Comparison of ENCODE assay signal across 1 cellular context in genomic region chr6:2817778-2818443, GRCh38.
TF ChIP-seq lines count a peak whose summit lies in the region.

No MANE protein-coding gene starts in this region.

TF ChIP-seq in GM23338, 12 proteins besides CTCF, POLR2A, EP300 and RAD21 (continued from another document):
- TF ChIP-seq, protein P1, sequence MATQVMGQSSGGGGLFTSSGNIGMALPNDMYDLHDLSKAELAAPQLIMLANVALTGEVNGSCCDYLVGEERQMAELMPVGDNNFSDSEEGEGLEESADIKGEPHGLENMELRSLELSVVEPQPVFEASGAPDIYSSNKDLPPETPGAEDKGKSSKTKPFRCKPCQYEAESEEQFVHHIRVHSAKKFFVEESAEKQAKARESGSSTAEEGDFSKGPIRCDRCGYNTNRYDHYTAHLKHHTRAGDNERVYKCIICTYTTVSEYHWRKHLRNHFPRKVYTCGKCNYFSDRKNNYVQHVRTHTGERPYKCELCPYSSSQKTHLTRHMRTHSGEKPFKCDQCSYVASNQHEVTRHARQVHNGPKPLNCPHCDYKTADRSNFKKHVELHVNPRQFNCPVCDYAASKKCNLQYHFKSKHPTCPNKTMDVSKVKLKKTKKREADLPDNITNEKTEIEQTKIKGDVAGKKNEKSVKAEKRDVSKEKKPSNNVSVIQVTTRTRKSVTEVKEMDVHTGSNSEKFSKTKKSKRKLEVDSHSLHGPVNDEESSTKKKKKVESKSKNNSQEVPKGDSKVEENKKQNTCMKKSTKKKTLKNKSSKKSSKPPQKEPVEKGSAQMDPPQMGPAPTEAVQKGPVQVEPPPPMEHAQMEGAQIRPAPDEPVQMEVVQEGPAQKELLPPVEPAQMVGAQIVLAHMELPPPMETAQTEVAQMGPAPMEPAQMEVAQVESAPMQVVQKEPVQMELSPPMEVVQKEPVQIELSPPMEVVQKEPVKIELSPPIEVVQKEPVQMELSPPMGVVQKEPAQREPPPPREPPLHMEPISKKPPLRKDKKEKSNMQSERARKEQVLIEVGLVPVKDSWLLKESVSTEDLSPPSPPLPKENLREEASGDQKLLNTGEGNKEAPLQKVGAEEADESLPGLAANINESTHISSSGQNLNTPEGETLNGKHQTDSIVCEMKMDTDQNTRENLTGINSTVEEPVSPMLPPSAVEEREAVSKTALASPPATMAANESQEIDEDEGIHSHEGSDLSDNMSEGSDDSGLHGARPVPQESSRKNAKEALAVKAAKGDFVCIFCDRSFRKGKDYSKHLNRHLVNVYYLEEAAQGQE (IDR thresholded peaks at IDR 0.05; ENCODE audit: unreplicated experiment), result no peak
- TF ChIP-seq STAT1 (IDR thresholded peaks at IDR 0.05; ENCODE audit: unreplicated experiment), result no peak
- no peak for TF ChIP-seq POLR2AphosphoS5 (IDR thresholded peaks at IDR 0.05; ENCODE audit: low read depth)
- no peak for TF ChIP-seq JUNB (IDR thresholded peaks at IDR 0.05; ENCODE audit: unreplicated experiment)
- no peak for TF ChIP-seq ZNF114 (CRISPR knock-in tag; IDR thresholded peaks at IDR 0.05)
- TF ChIP-seq, protein P2, sequence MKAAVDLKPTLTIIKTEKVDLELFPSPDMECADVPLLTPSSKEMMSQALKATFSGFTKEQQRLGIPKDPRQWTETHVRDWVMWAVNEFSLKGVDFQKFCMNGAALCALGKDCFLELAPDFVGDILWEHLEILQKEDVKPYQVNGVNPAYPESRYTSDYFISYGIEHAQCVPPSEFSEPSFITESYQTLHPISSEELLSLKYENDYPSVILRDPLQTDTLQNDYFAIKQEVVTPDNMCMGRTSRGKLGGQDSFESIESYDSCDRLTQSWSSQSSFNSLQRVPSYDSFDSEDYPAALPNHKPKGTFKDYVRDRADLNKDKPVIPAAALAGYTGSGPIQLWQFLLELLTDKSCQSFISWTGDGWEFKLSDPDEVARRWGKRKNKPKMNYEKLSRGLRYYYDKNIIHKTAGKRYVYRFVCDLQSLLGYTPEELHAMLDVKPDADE (IDR thresholded peaks at IDR 0.05), result no peak
- TF ChIP-seq NANOG (IDR thresholded peaks at IDR 0.05; ENCODE audit: borderline replicate concordance), result no peak
- no peak for TF ChIP-seq CREB1 (CRISPR knock-in tag; IDR thresholded peaks at IDR 0.05; ENCODE audit: low read depth)
- TF ChIP-seq, protein P3, sequence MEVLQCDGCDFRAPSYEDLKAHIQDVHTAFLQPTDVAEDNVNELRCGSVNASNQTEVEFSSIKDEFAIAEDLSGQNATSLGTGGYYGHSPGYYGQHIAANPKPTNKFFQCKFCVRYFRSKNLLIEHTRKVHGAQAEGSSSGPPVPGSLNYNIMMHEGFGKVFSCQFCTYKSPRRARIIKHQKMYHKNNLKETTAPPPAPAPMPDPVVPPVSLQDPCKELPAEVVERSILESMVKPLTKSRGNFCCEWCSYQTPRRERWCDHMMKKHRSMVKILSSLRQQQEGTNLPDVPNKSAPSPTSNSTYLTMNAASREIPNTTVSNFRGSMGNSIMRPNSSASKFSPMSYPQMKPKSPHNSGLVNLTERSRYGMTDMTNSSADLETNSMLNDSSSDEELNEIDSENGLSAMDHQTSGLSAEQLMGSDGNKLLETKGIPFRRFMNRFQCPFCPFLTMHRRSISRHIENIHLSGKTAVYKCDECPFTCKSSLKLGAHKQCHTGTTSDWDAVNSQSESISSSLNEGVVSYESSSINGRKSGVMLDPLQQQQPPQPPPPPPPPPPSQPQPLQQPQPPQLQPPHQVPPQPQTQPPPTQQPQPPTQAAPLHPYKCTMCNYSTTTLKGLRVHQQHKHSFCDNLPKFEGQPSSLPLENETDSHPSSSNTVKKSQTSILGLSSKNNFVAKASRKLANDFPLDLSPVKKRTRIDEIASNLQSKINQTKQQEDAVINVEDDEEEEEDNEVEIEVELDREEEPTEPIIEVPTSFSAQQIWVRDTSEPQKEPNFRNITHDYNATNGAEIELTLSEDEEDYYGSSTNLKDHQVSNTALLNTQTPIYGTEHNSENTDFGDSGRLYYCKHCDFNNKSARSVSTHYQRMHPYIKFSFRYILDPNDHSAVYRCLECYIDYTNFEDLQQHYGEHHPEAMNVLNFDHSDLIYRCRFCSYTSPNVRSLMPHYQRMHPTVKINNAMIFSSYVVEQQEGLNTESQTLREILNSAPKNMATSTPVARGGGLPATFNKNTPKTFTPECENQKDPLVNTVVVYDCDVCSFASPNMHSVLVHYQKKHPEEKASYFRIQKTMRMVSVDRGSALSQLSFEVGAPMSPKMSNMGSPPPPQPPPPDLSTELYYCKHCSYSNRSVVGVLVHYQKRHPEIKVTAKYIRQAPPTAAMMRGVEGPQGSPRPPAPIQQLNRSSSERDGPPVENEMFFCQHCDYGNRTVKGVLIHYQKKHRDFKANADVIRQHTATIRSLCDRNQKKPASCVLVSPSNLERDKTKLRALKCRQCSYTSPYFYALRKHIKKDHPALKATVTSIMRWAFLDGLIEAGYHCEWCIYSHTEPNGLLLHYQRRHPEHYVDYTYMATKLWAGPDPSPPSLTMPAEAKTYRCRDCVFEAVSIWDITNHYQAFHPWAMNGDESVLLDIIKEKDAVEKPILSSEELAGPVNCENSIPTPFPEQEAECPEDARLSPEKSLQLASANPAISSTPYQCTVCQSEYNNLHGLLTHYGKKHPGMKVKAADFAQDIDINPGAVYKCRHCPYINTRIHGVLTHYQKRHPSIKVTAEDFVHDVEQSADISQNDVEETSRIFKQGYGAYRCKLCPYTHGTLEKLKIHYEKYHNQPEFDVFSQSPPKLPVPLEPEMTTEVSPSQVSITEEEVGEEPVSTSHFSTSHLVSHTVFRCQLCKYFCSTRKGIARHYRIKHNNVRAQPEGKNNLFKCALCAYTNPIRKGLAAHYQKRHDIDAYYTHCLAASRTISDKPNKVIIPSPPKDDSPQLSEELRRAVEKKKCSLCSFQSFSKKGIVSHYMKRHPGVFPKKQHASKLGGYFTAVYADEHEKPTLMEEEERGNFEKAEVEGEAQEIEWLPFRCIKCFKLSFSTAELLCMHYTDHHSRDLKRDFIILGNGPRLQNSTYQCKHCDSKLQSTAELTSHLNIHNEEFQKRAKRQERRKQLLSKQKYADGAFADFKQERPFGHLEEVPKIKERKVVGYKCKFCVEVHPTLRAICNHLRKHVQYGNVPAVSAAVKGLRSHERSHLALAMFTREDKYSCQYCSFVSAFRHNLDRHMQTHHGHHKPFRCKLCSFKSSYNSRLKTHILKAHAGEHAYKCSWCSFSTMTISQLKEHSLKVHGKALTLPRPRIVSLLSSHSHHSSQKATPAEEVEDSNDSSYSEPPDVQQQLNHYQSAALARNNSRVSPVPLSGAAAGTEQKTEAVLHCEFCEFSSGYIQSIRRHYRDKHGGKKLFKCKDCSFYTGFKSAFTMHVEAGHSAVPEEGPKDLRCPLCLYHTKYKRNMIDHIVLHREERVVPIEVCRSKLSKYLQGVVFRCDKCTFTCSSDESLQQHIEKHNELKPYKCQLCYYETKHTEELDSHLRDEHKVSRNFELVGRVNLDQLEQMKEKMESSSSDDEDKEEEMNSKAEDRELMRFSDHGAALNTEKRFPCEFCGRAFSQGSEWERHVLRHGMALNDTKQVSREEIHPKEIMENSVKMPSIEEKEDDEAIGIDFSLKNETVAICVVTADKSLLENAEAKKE (CRISPR knock-in tag; IDR thresholded peaks at IDR 0.05), result no peak
- TF ChIP-seq EZH2phosphoT487 (IDR thresholded peaks at IDR 0.05; ENCODE audit: unreplicated experiment), result no peak
- TF ChIP-seq ZNF331 (CRISPR knock-in tag; IDR thresholded peaks at IDR 0.05; ENCODE audit: low read depth), result no peak
